14 cellular contexts compared by ENCODE assay signal in genomic region chr5:119049824-119050449, GRCh38. TPM values are rescaled to one million over a fixed set of nuclear protein-coding genes. Genes with fewer than 3 reads are reported as not detected.
DNase-seq lines count a peak whose midpoint lies in the region; ATAC-seq, FAIRE-seq and TF ChIP-seq lines count a peak whose summit lies in the region.
"Had no signal": no experiment of that assay in that cellular context is flagged by ENCODE, and none has a peak within 500 bp of the region (broad histone marks: within the 10 kb centered on the region; RNA-seq: fewer than 3 reads in every experiment).

No MANE protein-coding gene starts in this region.

- in situ Hi-C loops in HepG2 (cut with HindIII; ENCODE audit: extremely low pct_ligation_motif_present, low pct_unique_long_range_greater_than_20kb): no loop called here

- TF ChIP-seq EP300 in Ishikawa (IDR thresholded peaks at IDR 0.05; ENCODE audit: borderline replicate concordance) (no peak), HepG2 (IDR thresholded peaks at IDR 0.05; ENCODE audit: low read depth in 2 of 2, low read length in 2 of 2) (no peak), HepG2 (CRISPR knock-in tag; IDR thresholded peaks at IDR 0.05; ENCODE audit: borderline replicate concordance) (no peak)

- intact Hi-C loops in HepG2 (cut with micrococcal nuclease; ENCODE audit: unreplicated experiment) (no loop called here), aorta (cut with DNase I) (no loop called here)

- DNase-seq in AG20443 (ENCODE audit: low spot score) (peak; percentile 78), dedifferentiated amniotic fluid mesenchymal stem cell (ENCODE audit: extremely low spot score) (peak; percentile 55), HepG2 (ENCODE audit: low spot score) (no peak), mucosa of gallbladder (ENCODE audit: low spot score) (no peak), aorta (no peak)
- no peak for DNase-seq in activated naive CD8-positive, alpha-beta T cell treated with anti-CD3 and anti-CD28 coated beads for 36 hours
- no peak for DNase-seq in effector CD4-positive, alpha-beta T cell
- DNase-seq: anterior cingulate cortex; CD4-positive, alpha-beta memory T cell; head of caudate nucleus had no signal

- no peak overlapping the region for H3K4me3 Mint-ChIP-seq in activated naive CD8-positive, alpha-beta T cell treated with anti-CD3 and anti-CD28 coated beads for 36 hours
- H3K4me3 Mint-ChIP-seq: CD4-positive, alpha-beta memory T cell; natural killer cell treated with Interleukin-12 subunit alpha and Interleukin-12 subunit beta and Interleukin-15 and Interleukin-18, amount 100 ng/mL, for 72 hours had no signal

- peaks cover 25% of the 10 kb centered on the region for H3K4me1 ChIP-seq in HepG2 (ENCODE audit: insufficient read depth, low read length)
- H3K4me1 ChIP-seq in aorta (ENCODE audit: control insufficient read depth in 1 of 2, insufficient read depth in 2 of 2, low read length in 2 of 2): no peaks in the 10 kb centered on the region

- no peaks in the 10 kb centered on the region for H3K9me3 ChIP-seq in HepG2 (ENCODE audit: low read length)
- no peaks in the 10 kb centered on the region for H3K9me3 ChIP-seq in aorta (ENCODE audit: control insufficient read depth, low read length)

- no peak overlapping the region for H2AFZ ChIP-seq in HepG2 (ENCODE audit: low read length)

- 50% methylated on average over 7 of the region's 7 CpGs for WGBS in HepG2 (ENCODE audit: low lambda C conversion rate)
- 75 to 83% methylated on average over 7 of the region's 7 CpGs for WGBS in aorta, 2 donors

- no peaks in the 10 kb centered on the region for H4K20me1 ChIP-seq in HepG2 (ENCODE audit: insufficient read depth, low read length)

- H3K27me3 Mint-ChIP-seq in activated naive CD8-positive, alpha-beta T cell treated with anti-CD3 and anti-CD28 coated beads for 36 hours: no peaks in the 10 kb centered on the region

- ATAC-seq in HepG2: no peak
- ATAC-seq in aorta (ENCODE audit: low FRiP score): no peak
- ATAC-seq: GM12878; natural killer cell treated with Interleukin-12 subunit alpha and Interleukin-12 subunit beta and Interleukin-15 and Interleukin-18, amount 100 ng/mL, for 72 hours had no signal

- no peak overlapping the region for H3K4me2 ChIP-seq in HepG2 (ENCODE audit: low read depth, low read length)
- H3K4me2 ChIP-seq: KMS-11 had no signal

- no peaks in the 10 kb centered on the region for H3K9me3 Mint-ChIP-seq in activated naive CD8-positive, alpha-beta T cell treated with anti-CD3 and anti-CD28 coated beads for 36 hours
- H3K9me3 Mint-ChIP-seq: CD4-positive, alpha-beta memory T cell; natural killer cell treated with Interleukin-12 subunit alpha and Interleukin-12 subunit beta and Interleukin-15 and Interleukin-18, amount 100 ng/mL, for 72 hours had no signal

- no peak overlapping the region for H3K27ac Mint-ChIP-seq in activated naive CD8-positive, alpha-beta T cell treated with anti-CD3 and anti-CD28 coated beads for 36 hours
- H3K27ac Mint-ChIP-seq: natural killer cell treated with Interleukin-12 subunit alpha and Interleukin-12 subunit beta and Interleukin-15 and Interleukin-18, amount 100 ng/mL, for 72 hours had no signal

- no peak for FAIRE-seq in HepG2 (lab: Jason Lieb, UNC)
- FAIRE-seq: GM12878 had no signal

- no peaks in the 10 kb centered on the region for H3K36me3 ChIP-seq in HepG2 (replicated peaks in 1 of 2; ENCODE audit: control insufficient read depth in 1 of 2, insufficient read depth in 2 of 2, low read length in 2 of 2)
- no peaks in the 10 kb centered on the region for H3K36me3 ChIP-seq in aorta (ENCODE audit: control insufficient read depth in 1 of 2, insufficient read depth in 2 of 2, low read length in 1 of 2)

- POLR2A ChIA-PET in HepG2 (lab: Yijun Ruan, JAX): no interaction called here

- no peaks in the 10 kb centered on the region for H3K36me3 Mint-ChIP-seq in activated naive CD8-positive, alpha-beta T cell treated with anti-CD3 and anti-CD28 coated beads for 36 hours
- H3K36me3 Mint-ChIP-seq: CD4-positive, alpha-beta memory T cell; natural killer cell treated with Interleukin-12 subunit alpha and Interleukin-12 subunit beta and Interleukin-15 and Interleukin-18, amount 100 ng/mL, for 72 hours had no signal

- H3K27ac ChIP-seq in HepG2 (ENCODE audit: extremely low read length, insufficient read depth, low read length) (no peak overlapping the region), aorta (ENCODE audit: low read depth in 1 of 2, low read length in 2 of 2) (no peak overlapping the region)
- H3K27ac ChIP-seq: KMS-11 had no signal

- no peaks in the 10 kb centered on the region for H3K79me2 ChIP-seq in HepG2 (ENCODE audit: insufficient read depth, low read length)

- TF ChIP-seq CTCF in HepG2 (CRISPR knock-in tag; IDR thresholded peaks at IDR 0.05): no peak

- no peaks in the 10 kb centered on the region for H3K27me3 ChIP-seq in HepG2 (ENCODE audit: control insufficient read depth in 1 of 2, insufficient read depth in 2 of 2, low read length in 2 of 2)
- H3K27me3 ChIP-seq in aorta (ENCODE audit: control insufficient read depth in 1 of 2, insufficient read depth in 2 of 2, low read length in 1 of 2): no peaks in the 10 kb centered on the region

- H3K4me3 ChIP-seq in HepG2 (replicated peaks in 1 of 3; ENCODE audit: insufficient read depth in 1 of 3, low read depth in 2 of 3, low read length in 3 of 3) (no peak overlapping the region), aorta (ENCODE audit: low read length in 2 of 2) (no peak overlapping the region)
- H3K4me3 ChIP-seq: GM12878 had no signal

- TF ChIP-seq RAD21 in Ishikawa (IDR thresholded peaks at IDR 0.05; ENCODE audit: low read depth) (no peak), HepG2 (CRISPR knock-in tag; IDR thresholded peaks at IDR 0.05) (no peak)

- no peak for TF ChIP-seq POLR2A in HepG2 (IDR thresholded peaks at IDR 0.05; ENCODE audit: insufficient read depth in 1 of 2, low read depth in 2 of 2, low read length in 2 of 2)

- no TSS peak for BruUV-seq in HepG2 (replicated peaks; lab: Mats Ljungman, UMichigan)

- CTCF ChIA-PET in HepG2 (lab: Yijun Ruan, JAX; ENCODE audit: low intra/inter-chr PET ratio, low total read pairs): no interaction called here

- H3K4me1 Mint-ChIP-seq in activated naive CD8-positive, alpha-beta T cell treated with anti-CD3 and anti-CD28 coated beads for 36 hours: peaks cover 2% of the 10 kb centered on the region
- H3K4me1 Mint-ChIP-seq: CD4-positive, alpha-beta memory T cell had no signal

- no peak overlapping the region for H3K9ac ChIP-seq in HepG2 (ENCODE audit: insufficient read depth, low read depth, low read length)
- H3K9ac ChIP-seq: KMS-11 had no signal

TF ChIP-seq in Ishikawa, 13 proteins besides CTCF, POLR2A, EP300 and RAD21:
- no peak for TF ChIP-seq CREB1 (IDR thresholded peaks at IDR 0.05; ENCODE audit: low read depth)
- peak; percentile 35; the same call in 1 of the 2 replicates for TF ChIP-seq TEAD4 (IDR thresholded peaks at IDR 0.05)

TF ChIP-seq in HepG2, 621 proteins besides CTCF, POLR2A, EP300 and RAD21:
- peak; percentile 83 for TF ChIP-seq TFAP4 (IDR thresholded peaks at IDR 0.05; ENCODE audit: borderline replicate concordance, low read depth)
- TF ChIP-seq TEAD3 (CRISPR knock-in tag; optimal IDR thresholded peaks at IDR 0.05; ENCODE audit: borderline replicate concordance): peak; percentile 37
- TF ChIP-seq ZMAT3 (CRISPR knock-in tag; conservative IDR thresholded peaks at IDR 0.05): no peak
- TF ChIP-seq, protein P1, sequence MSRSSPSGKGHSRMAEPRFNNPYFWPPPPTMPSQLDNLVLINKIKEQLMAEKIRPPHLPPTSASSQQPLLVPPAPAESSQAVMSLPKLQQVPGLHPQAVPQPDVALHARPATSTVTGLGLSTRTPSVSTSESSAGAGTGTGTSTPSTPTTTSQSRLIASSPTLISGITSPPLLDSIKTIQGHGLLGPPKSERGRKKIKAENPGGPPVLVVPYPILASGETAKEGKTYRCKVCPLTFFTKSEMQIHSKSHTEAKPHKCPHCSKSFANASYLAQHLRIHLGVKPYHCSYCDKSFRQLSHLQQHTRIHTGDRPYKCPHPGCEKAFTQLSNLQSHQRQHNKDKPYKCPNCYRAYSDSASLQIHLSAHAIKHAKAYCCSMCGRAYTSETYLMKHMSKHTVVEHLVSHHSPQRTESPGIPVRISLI (CRISPR knock-in tag; IDR thresholded peaks at IDR 0.05; ENCODE audit: borderline replicate concordance): peak; percentile 41; the same call in 1 of the 2 replicates
- no peak for TF ChIP-seq NBN (conservative IDR thresholded peaks at IDR 0.05)

RNA-seq across cellular contexts. Expression of gene DMXL1, which starts 20.9 kb away (rescaled TPM):
- total RNA-seq in HepG2 (2016; rRNA removed; fragmentation: Illumina TruSeq; extraction: Trizol): 18.6 and 22.9 TPM in 2 replicates
- 4.9 and 7.2 TPM in 2 replicates for total RNA-seq in HepG2 (2016; cell fraction: cytosol; rRNA removed; fragmentation: Illumina TruSeq; extraction: Trizol; ENCODE audit: low read depth)
- total RNA-seq in HepG2 (2016; cell fraction: insoluble cytoplasmic fraction; rRNA removed; fragmentation: Illumina TruSeq; extraction: Trizol): 15.3 and 25.9 TPM in 2 replicates
- total RNA-seq in HepG2 (2016; cell fraction: membrane; rRNA removed; fragmentation: Illumina TruSeq; extraction: Trizol): 6.3 and 7.1 TPM in 2 replicates
- total RNA-seq in HepG2 (2016; cell fraction: nucleus; rRNA removed; fragmentation: Illumina TruSeq; extraction: Trizol): 39.9 and 40.6 TPM in 2 replicates
- 6.0 and 6.9 TPM in 2 replicates for polyA plus RNA-seq in HepG2 (2011; rRNA removed)
- polyA plus RNA-seq in HepG2 (2011; cell fraction: cytosol; rRNA removed): 1.8 and 3.1 TPM in 2 replicates
- polyA plus RNA-seq in HepG2 (2011; cell fraction: nucleus; rRNA removed): 7.6 and 8.9 TPM in 2 replicates
- polyA plus RNA-seq in HepG2 (2012): 6.0 and 9.1 TPM in 2 replicates
- polyA plus RNA-seq in HepG2 (2016; cell fraction: cytosol; fragmentation: Illumina TruSeq; extraction: Trizol; ENCODE audit: low read depth): 1.2 and 1.9 TPM in 2 replicates
- polyA plus RNA-seq in HepG2 (2016; cell fraction: insoluble cytoplasmic fraction; fragmentation: Illumina TruSeq; extraction: Trizol; ENCODE audit: low read depth): 13.9 and 15.8 TPM in 2 replicates
- 2.2 and 2.3 TPM in 2 replicates for polyA plus RNA-seq in HepG2 (2016; cell fraction: membrane; fragmentation: Illumina TruSeq; extraction: Trizol; ENCODE audit: low read depth)
- 17.8 and 21.6 TPM in 2 replicates for polyA plus RNA-seq in HepG2 (2016; cell fraction: nucleus; fragmentation: Illumina TruSeq; extraction: Trizol; ENCODE audit: insufficient read depth, low read depth)
- 21.6 and 36.0 TPM in 2 replicates for polyA minus RNA-seq in HepG2 (2011; rRNA and poly(A)+ RNA removed; ENCODE audit: low replicate concordance)
- polyA minus RNA-seq in HepG2 (2011; cell fraction: cytosol; rRNA and poly(A)+ RNA removed): 9.2 and 11.2 TPM in 2 replicates
- 87.3 and 91.9 TPM in 2 replicates for polyA minus RNA-seq in HepG2 (2011; cell fraction: nucleus; rRNA and poly(A)+ RNA removed)
- 10 to 100 TPM; 22.1 to 25.1 TPM for total RNA-seq in activated naive CD8-positive, alpha-beta T cell treated with anti-CD3 and anti-CD28 coated beads for 36 hours
- 51.4 TPM for total RNA-seq in mucosa of gallbladder
- 10 to 100 TPM; 50.8 to 69.7 TPM for total RNA-seq in aorta
- polyA plus RNA-seq in aorta: 10 to 100 TPM; 10.5 to 17.8 TPM

Comparison
In these comparisons a context has a peak if more than half of its experiments do, and no peak if none do; other contexts are left out.
1. DNase-seq: peak in AG20443 (single experiment) and dedifferentiated amniotic fluid mesenchymal stem cell (single experiment); none in HepG2 (single experiment), activated naive CD8-positive, alpha-beta T cell treated with anti-CD3 and anti-CD28 coated beads for 36 hours (single experiment), mucosa of gallbladder (single experiment), aorta (0 of 2) and effector CD4-positive, alpha-beta T cell (single experiment).